Comparison of ENCODE assay signal across 1 cellular context in the genomic region with DNA sequence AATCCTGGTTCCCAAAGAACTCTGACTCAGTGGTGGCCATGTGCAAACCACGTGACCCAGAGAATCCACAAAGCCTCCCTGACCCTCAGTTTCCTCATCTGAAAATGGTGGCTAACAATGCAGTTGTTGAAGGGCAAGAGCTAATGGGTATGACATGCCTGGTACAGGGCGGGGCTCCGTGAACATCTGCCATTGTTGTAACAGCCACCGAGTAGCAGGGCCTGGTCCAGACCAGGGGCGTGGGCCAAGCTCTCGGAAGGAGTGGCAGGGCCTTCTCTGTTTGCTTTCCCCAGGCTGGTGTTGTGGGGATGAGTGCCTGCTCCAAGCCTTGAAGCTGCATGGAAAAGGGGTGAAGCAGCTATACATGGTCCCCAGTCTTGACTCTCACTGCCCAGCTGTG.
TF ChIP-seq lines count a peak whose summit lies in the region.

No MANE protein-coding gene starts in this region.

TF ChIP-seq in IMR-90, 13 proteins besides CTCF, POLR2A, EP300 and RAD21:
- TF ChIP-seq, protein P1, sequence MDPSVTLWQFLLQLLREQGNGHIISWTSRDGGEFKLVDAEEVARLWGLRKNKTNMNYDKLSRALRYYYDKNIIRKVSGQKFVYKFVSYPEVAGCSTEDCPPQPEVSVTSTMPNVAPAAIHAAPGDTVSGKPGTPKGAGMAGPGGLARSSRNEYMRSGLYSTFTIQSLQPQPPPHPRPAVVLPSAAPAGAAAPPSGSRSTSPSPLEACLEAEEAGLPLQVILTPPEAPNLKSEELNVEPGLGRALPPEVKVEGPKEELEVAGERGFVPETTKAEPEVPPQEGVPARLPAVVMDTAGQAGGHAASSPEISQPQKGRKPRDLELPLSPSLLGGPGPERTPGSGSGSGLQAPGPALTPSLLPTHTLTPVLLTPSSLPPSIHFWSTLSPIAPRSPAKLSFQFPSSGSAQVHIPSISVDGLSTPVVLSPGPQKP (IDR thresholded peaks at IDR 0.05; ENCODE audit: borderline replicate concordance, low read depth, low read length): no peak
- no peak for TF ChIP-seq MAFK (IDR thresholded peaks at IDR 0.05; ENCODE audit: low read depth, low read length)
- no peak for TF ChIP-seq NFE2L2 (IDR thresholded peaks at IDR 0.05; ENCODE audit: low read depth, low read length)
- TF ChIP-seq CHD1 (IDR thresholded peaks at IDR 0.05; ENCODE audit: low read depth, low read length): no peak
- no peak for TF ChIP-seq RCOR1 (IDR thresholded peaks at IDR 0.05; ENCODE audit: insufficient replicate concordance, low read length)
- no peak for TF ChIP-seq RFX5 (IDR thresholded peaks at IDR 0.05; ENCODE audit: low read depth, low read length)
- no peak for TF ChIP-seq SMC3 (IDR thresholded peaks at IDR 0.05; ENCODE audit: low read depth, low read length)
